ENCODE assay signal across 23 cellular contexts in the genomic region with DNA sequence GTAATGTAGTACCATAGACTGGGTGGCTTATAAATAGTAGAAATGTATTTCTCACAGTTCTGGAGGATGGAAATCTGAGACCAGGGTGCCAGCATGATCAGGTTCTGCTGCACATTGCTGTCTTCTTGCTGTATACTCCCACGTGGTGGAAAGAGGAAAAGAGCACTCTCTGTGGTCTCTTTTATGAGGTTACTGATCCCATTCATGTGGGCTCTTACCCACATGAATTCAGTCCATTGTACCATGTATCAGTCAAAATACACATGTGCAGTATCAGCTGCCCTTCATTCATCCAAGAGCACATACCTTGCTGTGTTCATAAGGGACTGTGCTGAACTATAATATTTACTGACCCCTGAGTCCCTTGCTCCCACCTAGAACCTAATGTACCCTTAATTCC. TPM values are rescaled to one million over a fixed set of nuclear protein-coding genes. Genes with fewer than 3 reads are reported as not detected.
"Had no signal": no experiment of that assay in that cellular context is flagged by ENCODE, and none has a peak within 500 bp of the region (broad histone marks: within the 10 kb centered on the region; RNA-seq: fewer than 3 reads in every experiment).

No MANE protein-coding gene starts in this region.

- H3K9me3 Mint-ChIP-seq: activated naive CD4-positive, alpha-beta T cell treated with anti-CD3 and anti-CD28 coated beads, Interleukin-2, amount 50 U/mL, for 24 hours had no signal

- DNase-seq: activated CD4-positive, alpha-beta T cell treated with anti-CD3 and anti-CD28 coated beads, Interleukin-2, amount 50 U/mL, for 1 hour; activated effector memory CD4-positive, alpha-beta T cell treated with Interleukin-2 at 50 U/mL for 16 hours; activated T-cell treated with anti-CD3 and anti-CD28 coated beads, Interleukin-2, amount 50 U/mL, for 1 hour; amygdala; body of pancreas; cortex of kidney; effector CD4-positive, alpha-beta T cell; esophagus squamous epithelium; hippocampal formation; naive B cell; ovary; stimulated activated CD4-positive, alpha-beta T cell treated with anti-CD3 and anti-CD28 coated beads, Interleukin-4, amount 100 ng/mL, for 1 hour; stomach; testis; upper lobe of right lung had no signal

- H3K27ac ChIP-seq: esophagus squamous epithelium, ovary, stomach, testis, upper lobe of right lung had no signal

- H3K27me3 Mint-ChIP-seq: central memory CD8-positive, alpha-beta T cell; naive B cell had no signal

- H3K27me3 ChIP-seq: body of pancreas, ovary, stomach, testis, upper lobe of right lung had no signal

- ATAC-seq: body of pancreas, left lobe of liver, upper lobe of right lung had no signal

- H3K4me3 ChIP-seq: body of pancreas, esophagus squamous epithelium, ovary, stomach, testis, upper lobe of right lung had no signal

- H3K9me3 ChIP-seq: body of pancreas, ovary, testis, upper lobe of right lung had no signal

- H3K4me1 ChIP-seq: esophagus squamous epithelium, stomach, testis, upper lobe of right lung had no signal

- FAIRE-seq: endothelial cell of umbilical vein, keratinocyte had no signal

- H3K4me1 Mint-ChIP-seq: activated naive CD4-positive, alpha-beta T cell treated with anti-CD3 and anti-CD28 coated beads, Interleukin-2, amount 50 U/mL, for 24 hours; central memory CD8-positive, alpha-beta T cell; naive B cell had no signal

- H3K36me3 ChIP-seq: esophagus squamous epithelium, ovary, stomach, upper lobe of right lung had no signal

- H3K27ac Mint-ChIP-seq: activated naive CD4-positive, alpha-beta T cell treated with anti-CD3 and anti-CD28 coated beads, Interleukin-2, amount 50 U/mL, for 24 hours; naive B cell had no signal

- H3K4me3 Mint-ChIP-seq: activated naive CD4-positive, alpha-beta T cell treated with anti-CD3 and anti-CD28 coated beads, Interleukin-2, amount 50 U/mL, for 24 hours; central memory CD8-positive, alpha-beta T cell; naive B cell had no signal

- H3K36me3 Mint-ChIP-seq: activated naive CD4-positive, alpha-beta T cell treated with anti-CD3 and anti-CD28 coated beads, Interleukin-2, amount 50 U/mL, for 24 hours; naive B cell had no signal

RNA-seq across cellular contexts. Expression of gene PNLIPRP2, which starts 17.1 kb away (rescaled TPM):
- total RNA-seq: endothelial cell of umbilical vein; esophagus squamous epithelium; fibroblast of villous mesenchyme; lung microvascular endothelial cell; T-helper 2 cell treated with Interferon-gamma antibody and Interleukin-4, amounts not matched to agents 100 ng/mL and 5 ng/mL, for 36 hours; upper lobe of right lung had no signal
- polyA plus RNA-seq: endothelial cell of umbilical vein, keratinocyte had no signal

RNA-seq across cellular contexts. Expression of gene PNLIPRP1, which starts 47.1 kb away (rescaled TPM):
- total RNA-seq: endothelial cell of umbilical vein; esophagus squamous epithelium; fibroblast of villous mesenchyme; lung microvascular endothelial cell; stomach; T-helper 2 cell treated with Interferon-gamma antibody and Interleukin-4, amounts not matched to agents 100 ng/mL and 5 ng/mL, for 36 hours; testis; upper lobe of right lung had no signal
- polyA plus RNA-seq: endothelial cell of umbilical vein, keratinocyte, ovary had no signal
